ENCODE assay signal across 1 cellular context in genomic region chr1:1341549-1342021, GRCh38.
TF ChIP-seq lines count a peak whose summit lies in the region.

No MANE protein-coding gene starts in this region.

TF ChIP-seq in HepG2, 621 proteins besides CTCF, POLR2A, EP300 and RAD21:
- no peak for TF ChIP-seq ZFAT (CRISPR knock-in tag; conservative IDR thresholded peaks at IDR 0.05)
- TF ChIP-seq ZNF296 (CRISPR knock-in tag; conservative IDR thresholded peaks at IDR 0.05): no peak
- no peak for TF ChIP-seq SATB2 (CRISPR knock-in tag; IDR thresholded peaks at IDR 0.05)
- TF ChIP-seq ZNF274 (CRISPR knock-in tag; IDR thresholded peaks at IDR 0.05): no peak
- no peak for TF ChIP-seq UBTF (CRISPR knock-in tag; IDR thresholded peaks at IDR 0.05)
- no peak for TF ChIP-seq ZNF569 (CRISPR knock-in tag; IDR thresholded peaks at IDR 0.05; ENCODE audit: borderline replicate concordance)
- no peak for TF ChIP-seq YEATS2 (CRISPR knock-in tag; IDR thresholded peaks at IDR 0.05; ENCODE audit: borderline replicate concordance)
- TF ChIP-seq RBM22 (optimal IDR thresholded peaks at IDR 0.05; ENCODE audit: low read length): peak; percentile 23
